ENCODE assay signal across 21 cellular contexts in genomic region chr21:45613881-45614280, GRCh38. TPM values are rescaled to one million over a fixed set of nuclear protein-coding genes. Genes with fewer than 3 reads are reported as not detected.
A peak's percentile ranks its signal among the peaks of the same experiment; 100 is the strongest.
DNase-seq lines count a peak whose midpoint lies in the region; TF ChIP-seq lines count a peak whose summit lies in the region.
"Had no signal": no experiment of that assay in that cellular context is flagged by ENCODE, and none has a peak within 500 bp of the region (broad histone marks: within the 10 kb centered on the region; RNA-seq: fewer than 3 reads in every experiment).

No MANE protein-coding gene starts in this region.

- DNase-seq in CD4-positive, alpha-beta memory T cell, result no peak
- no peak for DNase-seq in fibroblast of lung (ENCODE audit: low read depth in 2 of 2)
- no peak for DNase-seq in smooth muscle cell (lab: John Stamatoyannopoulos, UW; ENCODE audit: unreplicated experiment)
- DNase-seq in KBM-7, result no peak
- DNase-seq in SW480 (ENCODE audit: low spot score), result no peak
- DNase-seq in amniotic stem cell (lab: John Stamatoyannopoulos, UW), result no peak
- DNase-seq: activated CD4-positive, alpha-beta T cell treated with anti-CD3 and anti-CD28 coated beads, Interleukin-2, amount 50 U/mL, for 4 hours; activated naive CD4-positive, alpha-beta T cell treated with anti-CD3 and anti-CD28 coated beads, Interleukin-2, amount 50 U/mL, for 16 hours; body of pancreas; colonic mucosa; MG63; NCI-H146; NCI-H2171 treated with DMSO at 0.1 percent for 48 hours; OCI-M1; psoas muscle; SHP77; stimulated activated CD4-positive, alpha-beta T cell treated with anti-CD3 and anti-CD28 coated beads, Interleukin-4, amount 100 ng/mL, for 1 hour; stimulated activated naive CD8-positive, alpha-beta T cell treated with anti-CD3 and anti-CD28 coated beads, Interleukin-15, amount 100 ng/mL, for 72 hours; trophoblast cell had no signal

- TF ChIP-seq CTCF in fibroblast of lung (conservative IDR thresholded peaks at IDR 0.05 in 1 of 2, IDR thresholded peaks at IDR 0.05 in 1 of 2; ENCODE audit: low read depth in 1 of 2, low read length in 2 of 2) (no peak), smooth muscle cell (IDR thresholded peaks at IDR 0.05; ENCODE audit: borderline replicate concordance, insufficient read depth, poor library complexity, severe bottlenecking) (no peak)

- CTCF ChIA-PET in CD4-positive, alpha-beta memory T cell (lab: Charles Lee; ENCODE audit: partially characterized antibody), result no interaction called here

- in situ Hi-C loops in KBM-7 (cut with MboI; ENCODE audit: low pct_unique_long_range_greater_than_20kb, low sequenced_read_pairs), result no loop called here

- peak overlapping the region; percentile 54 to 97 (median 87) for H3K27ac Mint-ChIP-seq in CD4-positive, alpha-beta memory T cell
- H3K27ac Mint-ChIP-seq: stimulated activated naive CD8-positive, alpha-beta T cell treated with anti-CD3 and anti-CD28 coated beads, Interleukin-15, amount 100 ng/mL, for 72 hours had no signal

- H3K79me2 ChIP-seq in fibroblast of lung (ENCODE audit: control insufficient read depth, insufficient read depth, low read length) (no peaks in the 10 kb centered on the region), smooth muscle cell (ENCODE audit: low read depth) (no peaks in the 10 kb centered on the region)

- H3K27ac ChIP-seq in CD4-positive, alpha-beta memory T cell (ENCODE audit: low read depth, low read length), result no peak overlapping the region
- H3K27ac ChIP-seq in KOPT-K1 (ENCODE audit: low read depth, low read length, poor library complexity, severe bottlenecking), result peak overlapping the region; percentile 79
- no peak overlapping the region for H3K27ac ChIP-seq in fibroblast of lung (ENCODE audit: insufficient read depth, low read length)
- peak overlapping the region; percentile 9 for H3K27ac ChIP-seq in smooth muscle cell (ENCODE audit: low read depth)
- H3K27ac ChIP-seq: body of pancreas, colonic mucosa, psoas muscle, skin epidermis had no signal

- 63% methylated on average over 9 of the region's 9 CpGs for WGBS in smooth muscle cell (ENCODE audit: low lambda C conversion rate)

- peaks cover 38% of the 10 kb centered on the region for H3K4me1 ChIP-seq in CD4-positive, alpha-beta memory T cell (ENCODE audit: insufficient read depth, low read length)
- peaks cover 2% of the 10 kb centered on the region for H3K4me1 ChIP-seq in fibroblast of lung (ENCODE audit: control insufficient read depth, extremely low read depth, insufficient read depth, low read length)
- H3K4me1 ChIP-seq in smooth muscle cell (ENCODE audit: low read depth), result peaks cover 11% of the 10 kb centered on the region
- H3K4me1 ChIP-seq: colonic mucosa, psoas muscle had no signal

- H3K4me2 ChIP-seq in fibroblast of lung (ENCODE audit: extremely low read depth, insufficient read depth, low read length) (peak overlapping the region; percentile 13), smooth muscle cell (no peak overlapping the region)

- H3F3A ChIP-seq in smooth muscle cell (ENCODE audit: low read depth), result peaks cover 7% of the 10 kb centered on the region

- POLR2A ChIA-PET in CD4-positive, alpha-beta memory T cell (lab: Charles Lee; ENCODE audit: partially characterized antibody), result no interaction called here

- H4K20me1 ChIP-seq in fibroblast of lung (ENCODE audit: control insufficient read depth, extremely low read depth, insufficient read depth, low read length) (no peaks in the 10 kb centered on the region), smooth muscle cell (ENCODE audit: low read depth) (no peaks in the 10 kb centered on the region)

- peak overlapping the region in 7 of 8 donors; percentile 26 to 67 (median 59) for H3K4me3 Mint-ChIP-seq in CD4-positive, alpha-beta memory T cell

- H3K36me3 Mint-ChIP-seq in CD4-positive, alpha-beta memory T cell, result peaks cover 2 to 6% of the 10 kb centered on the region in 2 donors

- no peak overlapping the region for H2AFZ ChIP-seq in fibroblast of lung (ENCODE audit: low read length)
- no peak overlapping the region for H2AFZ ChIP-seq in smooth muscle cell (ENCODE audit: low read depth)

- H3K4me3 ChIP-seq in CD4-positive, alpha-beta memory T cell (ENCODE audit: low read length in 2 of 2), result no peak overlapping the region
- no peak overlapping the region for H3K4me3 ChIP-seq in fibroblast of lung (replicated peaks in 1 of 4; ENCODE audit: control extremely low read depth in 1 of 4, insufficient read depth in 1 of 4, low read depth in 3 of 4, low read length in 4 of 4)
- H3K4me3 ChIP-seq in smooth muscle cell, result no peak overlapping the region
- H3K4me3 ChIP-seq: body of pancreas, colonic mucosa, MG63, psoas muscle, skin epidermis had no signal

- peaks cover 21 to 37% (median 31%) of the 10 kb centered on the region in 4 donors for H3K4me1 Mint-ChIP-seq in CD4-positive, alpha-beta memory T cell

- intact Hi-C loops in CD4-positive, alpha-beta memory T cell (cut with micrococcal nuclease), result loop anchor here (2.0 kb wide), 1 partner anchor 23 kb away; no protein-coding TSS in a partner anchor

- H3K9me3 ChIP-seq in CD4-positive, alpha-beta memory T cell (ENCODE audit: control insufficient read depth in 1 of 2, low read length in 2 of 2), result no peaks in the 10 kb centered on the region
- H3K9me3 ChIP-seq in KOPT-K1 (ENCODE audit: insufficient read depth, low read length, poor library complexity, severe bottlenecking) (no peaks in the 10 kb centered on the region), fibroblast of lung (ENCODE audit: control insufficient read depth, insufficient read depth, low read depth, low read length) (no peaks in the 10 kb centered on the region), smooth muscle cell (replicated peaks; ENCODE audit: low read depth) (no peaks in the 10 kb centered on the region)
- H3K9me3 ChIP-seq: body of pancreas, colonic mucosa, MG63, psoas muscle had no signal

- H3K27me3 Mint-ChIP-seq in CD4-positive, alpha-beta memory T cell, result peaks cover 0 to 12% of the 10 kb centered on the region in 2 donors

- no peaks in the 10 kb centered on the region for H3K9me3 Mint-ChIP-seq in CD4-positive, alpha-beta memory T cell
- H3K9me3 Mint-ChIP-seq: stimulated activated naive CD8-positive, alpha-beta T cell treated with anti-CD3 and anti-CD28 coated beads, Interleukin-15, amount 100 ng/mL, for 72 hours had no signal

- H3K27me3 ChIP-seq in CD4-positive, alpha-beta memory T cell (ENCODE audit: insufficient read depth, low read length), result no peaks in the 10 kb centered on the region
- H3K27me3 ChIP-seq in fibroblast of lung (ENCODE audit: control insufficient read depth, insufficient read depth, low read length), result no peaks in the 10 kb centered on the region
- H3K27me3 ChIP-seq in smooth muscle cell (ENCODE audit: low read depth), result no peaks in the 10 kb centered on the region
- H3K27me3 ChIP-seq: colonic mucosa had no signal

- H3K36me3 ChIP-seq in CD4-positive, alpha-beta memory T cell (ENCODE audit: insufficient read depth, low read length), result no peaks in the 10 kb centered on the region
- H3K36me3 ChIP-seq in KOPT-K1 (ENCODE audit: insufficient read depth, low read length) (no peaks in the 10 kb centered on the region; the same call in 1 of the 2 replicates), fibroblast of lung (ENCODE audit: control insufficient read depth, insufficient read depth, low read length) (no peaks in the 10 kb centered on the region), smooth muscle cell (ENCODE audit: low read depth) (no peaks in the 10 kb centered on the region)
- H3K36me3 ChIP-seq: colonic mucosa, MG63 had no signal

- H3K9ac ChIP-seq in fibroblast of lung (ENCODE audit: insufficient read depth, low read length) (no peak overlapping the region), smooth muscle cell (ENCODE audit: low read depth) (no peak overlapping the region)

RNA-seq across cellular contexts. Expression of gene PCBP3, which starts 29.6 kb away (rescaled TPM):
- 1 to 10 TPM in 1 of 2 experiments, under 1 TPM in 1; 0.99 to 1.6 TPM for total RNA-seq in CD4-positive, alpha-beta memory T cell
- polyA plus RNA-seq in CD4-positive, alpha-beta memory T cell, result 1 to 10 TPM in 1 of 2 donors, under 1 TPM in 1; 0.36 to 1.1 TPM
- 1.7 and 5.1 TPM in 2 replicates for total RNA-seq in fibroblast of lung
- 0.51 and 0.61 TPM in 2 replicates for polyA plus RNA-seq in fibroblast of lung
- 1.5 and 1.6 TPM in 2 replicates for polyA plus RNA-seq in fibroblast of lung (2012)
- polyA minus RNA-seq in fibroblast of lung (ENCODE audit: low replicate concordance), result 2.6 TPM in 1 of 2 replicates, not detected in the other
- 8.2 and 8.9 TPM in 2 replicates for total RNA-seq in smooth muscle cell
- polyA plus RNA-seq in smooth muscle cell, result 13.7 and 23.1 TPM in 2 replicates

Comparison
In these comparisons a context has a peak if more than half of its experiments do, and no peak if none do; other contexts are left out.
1. H3K27ac ChIP-seq: peak in KOPT-K1 (single experiment) and smooth muscle cell (single experiment); none in CD4-positive, alpha-beta memory T cell (single experiment) and fibroblast of lung (single experiment).